ENCODE assay signal across 8 cellular contexts in genomic region chr12:63917864-63918742, GRCh38.
DNase-seq lines count a peak whose midpoint lies in the region; ATAC-seq lines count a peak whose summit lies in the region.

No MANE protein-coding gene starts in this region.

- ATAC-seq in esophagus mucosa (peak; percentile 89), sciatic nerve (peak; percentile 80), HG03457 (IDR thresholded peaks at IDR 0.05; ENCODE audit: unreplicated experiment) (no peak)

- DNase-seq in EH (ENCODE audit: low read depth) = peak; percentile 99
- peak; percentile 98 for DNase-seq in HCEC 1CT
- DNase-seq in NOMO-1 (lab: John Stamatoyannopoulos, UW; ENCODE audit: unreplicated experiment in 2 of 2) = peak; percentile 92 to 97
- DNase-seq in sciatic nerve (ENCODE audit: low spot score) = no peak
- DNase-seq in activated T-cell treated with anti-CD3 and anti-CD28 coated beads, Interleukin-2, amount 50 U/mL, for 48 hours = no peak
- DNase-seq in activated CD8-positive, alpha-beta memory T cell treated with anti-CD3 and anti-CD28 coated beads, Interleukin-2, amount 50 U/mL, for 48 hours = no peak

- intact Hi-C loops in sciatic nerve (cut with DNase I) = loop anchor here (5.0 kb wide), 1 partner anchor 1346 kb away; no protein-coding TSS in a partner anchor

Comparison
In these comparisons a context has a peak if more than half of its experiments do, and no peak if none do; other contexts are left out.
1. DNase-seq: peak in EH (single experiment), HCEC 1CT (single experiment) and NOMO-1 (2 of 2); none in sciatic nerve (single experiment), activated T-cell treated with anti-CD3 and anti-CD28 coated beads, Interleukin-2, amount 50 U/mL, for 48 hours (0 of 2) and activated CD8-positive, alpha-beta memory T cell treated with anti-CD3 and anti-CD28 coated beads, Interleukin-2, amount 50 U/mL, for 48 hours (single experiment).